Comparison of ENCODE assay signal across 18 cellular contexts in the genomic region with DNA sequence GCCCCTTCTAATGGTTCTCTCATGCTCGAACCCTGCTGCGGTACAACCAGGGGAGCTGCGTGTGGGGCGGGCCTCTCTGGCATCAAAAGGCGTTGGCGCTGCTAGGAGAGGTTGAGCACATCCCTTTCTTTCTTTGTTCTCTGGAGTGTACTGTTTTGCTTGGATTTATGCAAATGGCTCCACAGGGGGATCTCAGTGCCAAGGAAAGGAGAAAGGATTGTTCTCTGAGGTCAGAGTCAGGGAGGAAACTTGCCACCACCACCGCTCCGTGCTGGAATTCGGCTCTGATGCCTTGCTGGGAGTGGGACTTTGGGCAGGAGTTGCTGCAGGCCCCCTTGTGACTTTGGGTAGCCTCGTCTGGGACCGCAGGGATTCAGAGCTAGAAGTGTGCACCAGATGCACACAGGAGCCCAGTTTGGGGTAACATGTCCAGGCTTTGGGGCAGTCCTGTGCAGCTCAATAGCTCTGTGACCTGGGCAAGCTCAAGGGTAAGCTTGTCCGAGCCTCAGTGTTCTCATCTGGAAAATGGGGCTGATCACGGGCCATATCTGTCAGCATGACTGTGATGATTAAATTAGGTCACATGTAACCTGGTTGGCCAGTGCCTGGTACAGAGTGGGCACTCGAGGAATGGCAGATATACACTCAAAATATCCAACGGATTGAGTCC.
DNase-seq lines count a peak whose midpoint lies in the region; ATAC-seq, FAIRE-seq and TF ChIP-seq lines count a peak whose summit lies in the region.
"Had no signal": no experiment of that assay in that cellular context is flagged by ENCODE, and none has a peak within 500 bp of the region (broad histone marks: within the 10 kb centered on the region; RNA-seq: fewer than 3 reads in every experiment).

No MANE protein-coding gene starts in this region.

- DNase-seq in A673 (ENCODE audit: low spot score) = peak; percentile 45
- peak; percentile 85 for DNase-seq in endodermal cell
- DNase-seq in islet precursor cell = peak; percentile 47
- no peak for DNase-seq in SW480 (ENCODE audit: low spot score)
- DNase-seq in upper lobe of right lung = no peak
- no peak for DNase-seq in kidney
- DNase-seq: CD8-positive, alpha-beta memory T cell; GF-D8; MV-4-11; NCI-H1417; NCI-H187 treated with DMSO at 0.1 percent for 48 hours; NCI-H510A; NCI-H82 had no signal

- H3K4me3 ChIP-seq in A673 (ENCODE audit: low read depth, low read length, poor library complexity, severe bottlenecking) = no peak overlapping the region
- H3K4me3 ChIP-seq in HUES64 (ENCODE audit: low read length) = 0 out of 2 replicates have a peak overlapping the region, but pooled peaks have one; percentile 3
- no peak overlapping the region for H3K4me3 ChIP-seq in endodermal cell (ENCODE audit: low read length)
- no peak overlapping the region for H3K4me3 ChIP-seq in upper lobe of right lung
- H3K4me3 ChIP-seq in kidney (ENCODE audit: low read length in 2 of 2) = no peak overlapping the region
- H3K4me3 ChIP-seq: BLaER1 had no signal

- H3K9me3 ChIP-seq in A673 (ENCODE audit: low read depth, low read length, poor library complexity, severe bottlenecking) (no peaks in the 10 kb centered on the region), HUES64 (ENCODE audit: insufficient read depth, low read depth, low read length) (no peaks in the 10 kb centered on the region), endodermal cell (ENCODE audit: control insufficient read depth, low read length) (no peaks in the 10 kb centered on the region), upper lobe of right lung (no peaks in the 10 kb centered on the region), kidney (ENCODE audit: control insufficient read depth in 1 of 2, low read length in 2 of 2) (no peaks in the 10 kb centered on the region)
- H3K9me3 ChIP-seq: BLaER1 had no signal

- H3K4me1 Mint-ChIP-seq in endodermal cell = peaks cover 32% of the 10 kb centered on the region
- H3K4me1 Mint-ChIP-seq: CD8-positive, alpha-beta memory T cell had no signal

- CTCF ChIA-PET in A673 (lab: Charles Lee) = no interaction called here

- ATAC-seq in HG03378 (IDR thresholded peaks at IDR 0.05; ENCODE audit: unreplicated experiment) (no peak), upper lobe of right lung (no peak)
- ATAC-seq: Panc1 had no signal

- H3K4me1 ChIP-seq in A673 (ENCODE audit: insufficient read depth, low read length, poor library complexity, severe bottlenecking) (no peaks in the 10 kb centered on the region), HUES64 (ENCODE audit: insufficient read depth, low read length) (peaks cover 24% of the 10 kb centered on the region), endodermal cell (ENCODE audit: control insufficient read depth, insufficient read depth, low read length) (no peaks in the 10 kb centered on the region), upper lobe of right lung (no peaks in the 10 kb centered on the region), kidney (ENCODE audit: control insufficient read depth in 1 of 2, insufficient read depth in 1 of 2, low read depth in 1 of 2, low read length in 2 of 2) (no peaks in the 10 kb centered on the region)
- H3K4me1 ChIP-seq: BLaER1 had no signal

- no peak for FAIRE-seq in kidney (lab: Jason Lieb, UNC)
- FAIRE-seq: GM12891 had no signal

- no TSS peak for BruUV-seq in A673 (replicated peaks; lab: Mats Ljungman, UMichigan)

- intact Hi-C loops in A673 (cut with micrococcal nuclease; ENCODE audit: unreplicated experiment) (no loop called here), upper lobe of right lung (cut with DNase I) (no loop called here), kidney (cut with DNase I) (no loop called here)

- H3K36me3 ChIP-seq in A673 (ENCODE audit: insufficient read depth, low read length, poor library complexity, severe bottlenecking) (no peaks in the 10 kb centered on the region), HUES64 (ENCODE audit: insufficient read depth, low read length) (no peaks in the 10 kb centered on the region), endodermal cell (ENCODE audit: control insufficient read depth, insufficient read depth, low read length) (no peaks in the 10 kb centered on the region), upper lobe of right lung (no peaks in the 10 kb centered on the region), kidney (ENCODE audit: control insufficient read depth in 1 of 2, insufficient read depth in 2 of 2, low read length in 2 of 2) (no peaks in the 10 kb centered on the region)
- H3K36me3 ChIP-seq: BLaER1 had no signal

- H3K27me3 Mint-ChIP-seq in endodermal cell (ENCODE audit: insufficient read depth) = peaks cover 51% of the 10 kb centered on the region

- peak overlapping the region; percentile 21 for H3K4me3 Mint-ChIP-seq in endodermal cell
- H3K4me3 Mint-ChIP-seq: CD8-positive, alpha-beta memory T cell had no signal

- no peak overlapping the region for H3K27ac ChIP-seq in A673 (ENCODE audit: low read depth, low read length, poor library complexity, severe bottlenecking)
- peak overlapping the region; percentile 88 for H3K27ac ChIP-seq in HUES64 (ENCODE audit: low read depth, low read length)
- H3K27ac ChIP-seq in endodermal cell (ENCODE audit: low read depth, low read length) = peak overlapping the region; percentile 84
- no peak overlapping the region for H3K27ac ChIP-seq in upper lobe of right lung
- no peak overlapping the region for H3K27ac ChIP-seq in kidney (ENCODE audit: low read depth in 2 of 2, low read length in 2 of 2)
- H3K27ac ChIP-seq: BLaER1 had no signal

- TF ChIP-seq CTCF in A673 (conservative IDR thresholded peaks at IDR 0.05; ENCODE audit: low read depth, low read length) (no peak), endodermal cell (conservative IDR thresholded peaks at IDR 0.05) (no peak), upper lobe of right lung (IDR thresholded peaks at IDR 0.05) (no peak), kidney (IDR thresholded peaks at IDR 0.05; ENCODE audit: borderline replicate concordance, extremely low read depth, insufficient read depth) (no peak)

- peak overlapping the region; percentile 42 for H3K27ac Mint-ChIP-seq in endodermal cell
- H3K27ac Mint-ChIP-seq: CD8-positive, alpha-beta memory T cell had no signal

- H3K27me3 ChIP-seq in A673 (replicated peaks; ENCODE audit: insufficient read depth, low read depth, low read length, poor library complexity) (peaks cover 26% of the 10 kb centered on the region), HUES64 (ENCODE audit: insufficient read depth, low read length) (peaks cover 5% of the 10 kb centered on the region; the same call in 1 of the 2 replicates), endodermal cell (ENCODE audit: control insufficient read depth, insufficient read depth, low read length, poor library complexity, severe bottlenecking) (peaks cover 31% of the 10 kb centered on the region), upper lobe of right lung (no peaks in the 10 kb centered on the region)
- H3K27me3 ChIP-seq: BLaER1 had no signal

- no peaks in the 10 kb centered on the region for H3K36me3 Mint-ChIP-seq in endodermal cell (ENCODE audit: low read depth)
- H3K36me3 Mint-ChIP-seq: CD8-positive, alpha-beta memory T cell had no signal

- WGBS in HUES64 = 21% methylated on average over 15 of the region's 15 CpGs
- 34 to 38% methylated on average over 13 to 15 of the region's 15 CpGs for WGBS in endodermal cell (ENCODE audit: insufficient coverage in 1 of 2, insufficient read length in 1 of 2), 2 experiments

- peaks cover 4% of the 10 kb centered on the region for H3K9me3 Mint-ChIP-seq in endodermal cell

- H3K9ac ChIP-seq in HUES64 (ENCODE audit: low read depth, low read length) = peak overlapping the region; percentile 50
- H3K9ac ChIP-seq in endodermal cell (ENCODE audit: extremely low read depth, low read length, poor library complexity, severe bottlenecking) = no peak overlapping the region
- no peak overlapping the region for H3K9ac ChIP-seq in kidney (ENCODE audit: low read length in 2 of 2)
- H3K9ac ChIP-seq: BLaER1 had no signal

- POLR2A ChIA-PET in A673 (lab: Charles Lee; ENCODE audit: low non-redundant PET) = no interaction called here

Comparison
In these comparisons a context has a peak if more than half of its experiments do, and no peak if none do; other contexts are left out.
1. DNase-seq: peak in A673 (single experiment), endodermal cell (single experiment) and islet precursor cell (single experiment); none in SW480 (single experiment), upper lobe of right lung (single experiment) and kidney (single experiment).
2. H3K27ac ChIP-seq: peak in HUES64 (single experiment) and endodermal cell (single experiment); none in A673 (single experiment), upper lobe of right lung (single experiment) and kidney (0 of 2).